1 cellular context compared by ENCODE assay signal in the genomic region with DNA sequence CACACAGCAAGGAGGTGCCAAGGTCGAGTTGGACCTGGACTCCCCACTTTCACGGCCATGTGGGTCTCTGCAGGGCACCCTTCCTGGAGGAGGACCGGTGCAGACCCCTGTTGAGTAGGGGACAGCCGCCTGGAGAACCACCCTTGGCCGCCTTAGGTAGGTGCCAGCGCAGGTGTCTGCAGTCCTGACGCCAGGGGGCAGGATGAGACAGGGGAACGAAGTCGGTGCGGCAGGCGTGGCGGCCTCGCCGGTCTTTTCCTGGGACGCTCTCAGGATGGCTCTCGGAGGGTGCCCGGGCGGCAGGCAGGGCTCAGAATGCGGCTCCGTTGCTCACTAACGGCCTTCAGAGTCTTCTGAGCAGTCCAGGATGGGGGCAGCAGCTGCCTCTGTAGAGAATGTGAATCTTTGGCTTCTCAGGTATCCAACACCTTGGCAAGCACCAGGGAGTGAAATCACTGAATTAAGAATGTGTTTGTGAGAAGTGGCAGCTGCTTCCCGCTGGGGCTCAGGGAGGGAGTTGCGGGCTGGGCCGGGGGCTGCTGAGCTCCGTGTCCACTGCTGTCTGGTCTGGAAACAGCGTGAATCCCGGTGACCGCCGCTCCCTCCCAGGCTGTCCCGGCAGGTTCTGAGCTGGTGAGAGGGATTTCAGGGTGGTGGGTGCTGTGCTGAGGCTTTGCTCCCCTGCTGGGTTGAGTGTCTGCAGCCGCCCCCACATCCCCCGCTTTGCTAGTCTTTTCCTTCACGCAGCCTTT.
TF ChIP-seq lines count a peak whose summit lies in the region.

No MANE protein-coding gene starts in this region.

TF ChIP-seq in liver, 16 proteins besides CTCF, POLR2A, EP300 and RAD21 (continued from another document):
- TF ChIP-seq, protein P1, sequence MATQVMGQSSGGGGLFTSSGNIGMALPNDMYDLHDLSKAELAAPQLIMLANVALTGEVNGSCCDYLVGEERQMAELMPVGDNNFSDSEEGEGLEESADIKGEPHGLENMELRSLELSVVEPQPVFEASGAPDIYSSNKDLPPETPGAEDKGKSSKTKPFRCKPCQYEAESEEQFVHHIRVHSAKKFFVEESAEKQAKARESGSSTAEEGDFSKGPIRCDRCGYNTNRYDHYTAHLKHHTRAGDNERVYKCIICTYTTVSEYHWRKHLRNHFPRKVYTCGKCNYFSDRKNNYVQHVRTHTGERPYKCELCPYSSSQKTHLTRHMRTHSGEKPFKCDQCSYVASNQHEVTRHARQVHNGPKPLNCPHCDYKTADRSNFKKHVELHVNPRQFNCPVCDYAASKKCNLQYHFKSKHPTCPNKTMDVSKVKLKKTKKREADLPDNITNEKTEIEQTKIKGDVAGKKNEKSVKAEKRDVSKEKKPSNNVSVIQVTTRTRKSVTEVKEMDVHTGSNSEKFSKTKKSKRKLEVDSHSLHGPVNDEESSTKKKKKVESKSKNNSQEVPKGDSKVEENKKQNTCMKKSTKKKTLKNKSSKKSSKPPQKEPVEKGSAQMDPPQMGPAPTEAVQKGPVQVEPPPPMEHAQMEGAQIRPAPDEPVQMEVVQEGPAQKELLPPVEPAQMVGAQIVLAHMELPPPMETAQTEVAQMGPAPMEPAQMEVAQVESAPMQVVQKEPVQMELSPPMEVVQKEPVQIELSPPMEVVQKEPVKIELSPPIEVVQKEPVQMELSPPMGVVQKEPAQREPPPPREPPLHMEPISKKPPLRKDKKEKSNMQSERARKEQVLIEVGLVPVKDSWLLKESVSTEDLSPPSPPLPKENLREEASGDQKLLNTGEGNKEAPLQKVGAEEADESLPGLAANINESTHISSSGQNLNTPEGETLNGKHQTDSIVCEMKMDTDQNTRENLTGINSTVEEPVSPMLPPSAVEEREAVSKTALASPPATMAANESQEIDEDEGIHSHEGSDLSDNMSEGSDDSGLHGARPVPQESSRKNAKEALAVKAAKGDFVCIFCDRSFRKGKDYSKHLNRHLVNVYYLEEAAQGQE (IDR thresholded peaks at IDR 0.05): no peak
- TF ChIP-seq GABPA (IDR thresholded peaks at IDR 0.05 in 1 of 2, conservative IDR thresholded peaks at IDR 0.05 in 1 of 2): no peak
- no peak for TF ChIP-seq FOXA1 (IDR thresholded peaks at IDR 0.05)
- TF ChIP-seq, protein P2, sequence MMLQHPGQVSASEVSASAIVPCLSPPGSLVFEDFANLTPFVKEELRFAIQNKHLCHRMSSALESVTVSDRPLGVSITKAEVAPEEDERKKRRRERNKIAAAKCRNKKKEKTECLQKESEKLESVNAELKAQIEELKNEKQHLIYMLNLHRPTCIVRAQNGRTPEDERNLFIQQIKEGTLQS (IDR thresholded peaks at IDR 0.05): no peak
TF ChIP-seq in liver: peak in this region for 0.
